Comparison of ENCODE assay signal across 14 cellular contexts in genomic region chr6:74343804-74344203, GRCh38.
A peak's percentile ranks its signal among the peaks of the same experiment; 100 is the strongest.
DNase-seq lines count a peak whose midpoint lies in the region; ATAC-seq and TF ChIP-seq lines count a peak whose summit lies in the region.
"Had no signal": no experiment of that assay in that cellular context is flagged by ENCODE, and none has a peak within 500 bp of the region (broad histone marks: within the 10 kb centered on the region; RNA-seq: fewer than 3 reads in every experiment).

No MANE protein-coding gene starts in this region.

- WGBS in GM23248 (ENCODE audit: low coverage in 1 of 2, low lambda C conversion rate in 2 of 2, missing lambda C conversion rate in 2 of 2), 2 experiments: 15 to 16% methylated on average over 3 of the region's 3 CpGs
- 14 to 65% methylated on average over 1 to 3 of the region's 3 CpGs for WGBS in gastroesophageal sphincter (ENCODE audit: low coverage in 1 of 2), 2 donors

- peak; percentile 10 for DNase-seq in ACHN
- peak; percentile 49 for DNase-seq in GM23248
- no peak for DNase-seq in RWPE2 (ENCODE audit: low spot score)
- DNase-seq in T-helper 2 cell: no peak
- no peak for DNase-seq in left colon
- DNase-seq: anterior cingulate cortex, C1 segment of cervical spinal cord, gastrocnemius medialis, T-helper 9 cell had no signal

- no peak for TF ChIP-seq EP300 in gastroesophageal sphincter (IDR thresholded peaks at IDR 0.05)

- H3K36me3 ChIP-seq in GM23248 (ENCODE audit: low read depth): no peaks in the 10 kb centered on the region
- no peaks in the 10 kb centered on the region for H3K36me3 ChIP-seq in RWPE2 (ENCODE audit: low read depth)
- H3K36me3 ChIP-seq in gastroesophageal sphincter: no peaks in the 10 kb centered on the region
- H3K36me3 ChIP-seq: gastrocnemius medialis, prostate gland had no signal

- in situ Hi-C loops in ACHN (cut with HindIII; ENCODE audit: low pct_ligation_motif_present, low pct_unique_long_range_greater_than_20kb, low sequenced_read_pairs): no loop called here
- in situ Hi-C loops in GM23248 (cut with MboI): no loop called here

- no peaks in the 10 kb centered on the region for H3K9me2 ChIP-seq in GM23248 (ENCODE audit: insufficient read depth)

- H3K27me3 ChIP-seq in GM23248 (replicated peaks; ENCODE audit: insufficient read depth) (no peaks in the 10 kb centered on the region), RWPE2 (ENCODE audit: insufficient read depth, poor library complexity, severe bottlenecking) (no peaks in the 10 kb centered on the region), gastroesophageal sphincter (no peaks in the 10 kb centered on the region)
- H3K27me3 ChIP-seq: gastrocnemius medialis had no signal

- H3K79me2 ChIP-seq in GM23248 (ENCODE audit: insufficient read depth): no peaks in the 10 kb centered on the region

- H2AFZ ChIP-seq in GM23248: no peak overlapping the region

- H3K9me3 ChIP-seq in GM23248 (ENCODE audit: low read depth): no peaks in the 10 kb centered on the region
- no peaks in the 10 kb centered on the region for H3K9me3 ChIP-seq in RWPE2 (ENCODE audit: severe bottlenecking)
- no peaks in the 10 kb centered on the region for H3K9me3 ChIP-seq in gastroesophageal sphincter
- H3K9me3 ChIP-seq: gastrocnemius medialis, prostate gland had no signal

- peak; percentile 58 for TF ChIP-seq CTCF in RWPE2 (IDR thresholded peaks at IDR 0.05; ENCODE audit: poor library complexity, severe bottlenecking)
- TF ChIP-seq CTCF in gastroesophageal sphincter (IDR thresholded peaks at IDR 0.05): peak in 3 of 4 experiments; percentile 24 to 44 (median 44)

- intact Hi-C loops in left colon (cut with DNase I, micrococcal nuclease): no loop called here

- ATAC-seq in RWPE2 (ENCODE audit: low read depth) (no peak), gastroesophageal sphincter (no peak), HG03139 (IDR thresholded peaks at IDR 0.05; ENCODE audit: unreplicated experiment) (no peak), left colon (no peak), GM18873 (IDR thresholded peaks at IDR 0.05; ENCODE audit: low FRiP score, unreplicated experiment) (no peak)
- ATAC-seq: gastrocnemius medialis, K562 had no signal

- no peak overlapping the region for H3K4me2 ChIP-seq in GM23248 (ENCODE audit: unreplicated experiment)

- no peak for TF ChIP-seq POLR2A in gastroesophageal sphincter (IDR thresholded peaks at IDR 0.05)

- H3K4me3 ChIP-seq in GM23248: no peak overlapping the region
- H3K4me3 ChIP-seq in RWPE2 (ENCODE audit: severe bottlenecking): no peak overlapping the region
- H3K4me3 ChIP-seq in gastroesophageal sphincter: no peak overlapping the region
- H3K4me3 ChIP-seq: gastrocnemius medialis, K562, prostate gland had no signal

- no peaks in the 10 kb centered on the region for H3F3A ChIP-seq in GM23248 (ENCODE audit: insufficient read depth)

- H3K27ac ChIP-seq in GM23248: no peak overlapping the region
- no peak overlapping the region for H3K27ac ChIP-seq in RWPE2 (ENCODE audit: poor library complexity, severe bottlenecking)
- no peak overlapping the region for H3K27ac ChIP-seq in gastroesophageal sphincter
- H3K27ac ChIP-seq: gastrocnemius medialis, prostate gland had no signal

- no peak overlapping the region for H3K9ac ChIP-seq in GM23248

- H3K4me1 ChIP-seq in GM23248 (ENCODE audit: insufficient read depth) (no peaks in the 10 kb centered on the region), RWPE2 (ENCODE audit: insufficient read depth, poor library complexity, severe bottlenecking) (no peaks in the 10 kb centered on the region), gastroesophageal sphincter (no peaks in the 10 kb centered on the region)
- H3K4me1 ChIP-seq: gastrocnemius medialis, prostate gland had no signal

- no peaks in the 10 kb centered on the region for H4K20me1 ChIP-seq in GM23248 (ENCODE audit: insufficient read depth)

Comparison
In these comparisons a context has a peak if more than half of its experiments do, and no peak if none do; other contexts are left out.
1. DNase-seq: peak in ACHN (single experiment) and GM23248 (single experiment); none in RWPE2 (single experiment), T-helper 2 cell (0 of 5) and left colon (0 of 2).